8 cellular contexts compared by ENCODE assay signal in the genomic region with DNA sequence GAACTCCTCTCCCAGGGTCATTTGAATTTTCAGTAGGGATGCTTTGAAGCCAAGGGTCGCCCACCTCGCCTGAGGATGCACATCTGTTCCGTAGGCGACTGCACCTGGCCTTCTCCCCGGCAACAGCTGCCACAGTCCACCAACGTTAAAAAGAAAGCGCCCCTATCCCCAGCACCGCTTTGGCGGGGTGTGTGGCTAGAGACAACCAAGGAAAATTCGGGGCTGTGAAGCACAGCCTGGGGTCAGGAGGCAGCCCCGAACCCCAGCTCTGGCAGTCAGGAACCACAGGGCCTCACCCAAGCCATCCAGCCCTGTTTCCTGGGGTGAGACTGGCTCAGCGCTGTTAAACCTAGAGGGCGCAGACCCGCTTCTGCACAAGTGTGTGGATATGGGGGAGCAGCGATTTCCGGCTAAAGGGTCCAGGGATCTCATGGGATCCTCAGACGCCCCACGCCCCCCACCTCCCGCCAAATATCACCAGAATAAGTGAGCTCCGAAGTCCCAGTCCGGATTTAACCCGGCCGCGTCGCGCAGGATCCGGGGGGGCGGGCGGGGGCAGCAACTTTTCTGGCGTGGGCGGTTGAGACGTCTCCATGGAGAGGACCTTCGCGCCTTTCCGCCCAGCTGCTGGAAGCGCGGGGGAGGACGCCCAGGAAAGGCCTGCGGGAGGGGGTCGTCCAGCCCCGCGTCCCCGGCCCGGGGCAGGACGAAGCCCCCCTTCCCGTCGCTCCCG. TPM values are rescaled to one million over a fixed set of nuclear protein-coding genes. Genes with fewer than 3 reads are reported as not detected.
DNase-seq lines count a peak whose midpoint lies in the region; ATAC-seq and TF ChIP-seq lines count a peak whose summit lies in the region.

No MANE protein-coding gene starts in this region.

- H3K4me1 ChIP-seq in cardiac muscle cell (ENCODE audit: low read depth): no peaks in the 10 kb centered on the region

- H3K4me3 ChIP-seq in cardiac muscle cell: peak overlapping the region; percentile 27

- peaks cover 21% of the 10 kb centered on the region for H3K27me3 ChIP-seq in cardiac muscle cell

- TF ChIP-seq CTCF in cardiac muscle cell (IDR thresholded peaks at IDR 0.05; ENCODE audit: low read depth, low read length): peak; percentile 5

- DNase-seq in DMS79 treated with DMSO at 0.1 percent for 48 hours (lab: John Stamatoyannopoulos, UW): peak; percentile 34
- DNase-seq in DMS79 (lab: John Stamatoyannopoulos, UW): no peak
- DNase-seq in NCI-H1105 treated with DMSO at 0.1 percent for 48 hours (lab: John Stamatoyannopoulos, UW): peak; percentile 33
- peak; percentile 17 for DNase-seq in activated gamma-delta T cell (lab: John Stamatoyannopoulos, UW)
- peak in 1 of 2 donors; percentile 39 for DNase-seq in cardiac muscle cell (ENCODE audit: low read depth in 1 of 2, low spot score in 1 of 2)
- peak; percentile 67 for DNase-seq in retina
- no peak for DNase-seq in DMS153 (lab: John Stamatoyannopoulos, UW)

- H3K9me3 ChIP-seq in cardiac muscle cell (ENCODE audit: low read depth): no peaks in the 10 kb centered on the region

- H3K27ac ChIP-seq in cardiac muscle cell: no peak overlapping the region

- peak; percentile 30 for ATAC-seq in HG02588 (IDR thresholded peaks at IDR 0.05; ENCODE audit: unreplicated experiment)

- no peaks in the 10 kb centered on the region for H3K36me3 ChIP-seq in cardiac muscle cell

RNA-seq across cellular contexts. Expression of a gene that starts 0.8 kb away (rescaled TPM):
- 10.4 and 23.5 TPM in 2 replicates for total RNA-seq in cardiac muscle cell
- polyA plus RNA-seq in cardiac muscle cell: 5.7 and 6.0 TPM in 2 replicates

RNA-seq across cellular contexts. Expression of a gene that starts 53.8 kb away (rescaled TPM):
- 8.8 and 13.6 TPM in 2 replicates for total RNA-seq in cardiac muscle cell
- polyA plus RNA-seq in cardiac muscle cell: 7.5 and 8.8 TPM in 2 replicates

Comparison
In these comparisons a context has a peak if more than half of its experiments do, and no peak if none do; other contexts are left out.
1. DNase-seq: peak in DMS79 treated with DMSO at 0.1 percent for 48 hours (single experiment), NCI-H1105 treated with DMSO at 0.1 percent for 48 hours (single experiment), activated gamma-delta T cell (single experiment) and retina (single experiment); none in DMS79 (single experiment) and DMS153 (single experiment).